Comparison of ENCODE assay signal across 29 cellular contexts in the genomic region with DNA sequence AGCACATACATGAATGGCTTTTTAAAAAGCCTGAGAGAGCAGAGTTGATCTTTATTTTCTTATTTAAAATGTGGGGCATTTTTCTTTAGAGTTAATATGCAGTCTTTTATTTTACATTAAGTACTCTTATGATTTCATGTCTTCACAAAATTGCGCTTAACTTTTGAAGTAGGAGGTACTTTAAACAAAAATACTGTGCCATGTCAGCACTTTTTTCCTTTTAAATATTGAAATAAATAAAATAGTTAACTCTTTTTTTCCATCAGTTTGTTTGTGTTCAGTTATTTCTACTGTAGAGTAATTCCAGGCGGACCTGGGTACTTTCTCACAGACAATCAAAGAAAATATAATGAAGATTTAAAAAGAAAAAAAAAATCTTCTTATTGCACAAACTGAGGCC.
"Had no signal": no experiment of that assay in that cellular context is flagged by ENCODE, and none has a peak within 500 bp of the region (broad histone marks: within the 10 kb centered on the region; RNA-seq: fewer than 3 reads in every experiment).

No MANE protein-coding gene starts in this region.

- H3K27ac ChIP-seq: left lung, lower lobe of right lung, ovary, right atrium auricular region, skin epidermis, spleen, suprapubic skin, thoracic aorta, tibial artery, upper lobe of right lung had no signal

- H3K36me3 ChIP-seq: left lung, lower lobe of right lung, ovary, spleen, suprapubic skin, thoracic aorta, tibial artery, upper lobe of right lung had no signal

- H3K4me1 ChIP-seq: left lung, lower lobe of right lung, spleen, suprapubic skin, tibial artery, upper lobe of right lung had no signal

- FAIRE-seq: islet of Langerhans, kidney, urothelium cell line had no signal

- H3K4me3 Mint-ChIP-seq: mesothelial cell of epicardium; natural killer cell; nephron progenitor cell; stimulated activated effector memory CD8-positive, alpha-beta T cell treated with anti-CD3 and anti-CD28 coated beads, Interleukin-12 subunit alpha, Interleukin-12 subunit beta, amount 100 ng/mL, for 72 hours; stimulated activated naive CD8-positive, alpha-beta T cell treated with anti-CD3 and anti-CD28 coated beads, Interleukin-15, Interleukin-2, amounts not matched to agents 100 ng/mL and 50 ng/mL, for 24 hours had no signal

- ATAC-seq: left colon; left lung; lower lobe of right lung; natural killer cell; sciatic nerve; stimulated activated effector memory CD8-positive, alpha-beta T cell treated with anti-CD3 and anti-CD28 coated beads, Interleukin-12 subunit alpha, Interleukin-12 subunit beta, amount 100 ng/mL, for 72 hours; upper lobe of right lung had no signal

- H3K27ac Mint-ChIP-seq: immature natural killer cell; mesothelial cell of epicardium; natural killer cell; progenitor cell of endocrine pancreas; stimulated activated effector memory CD8-positive, alpha-beta T cell treated with anti-CD3 and anti-CD28 coated beads, Interleukin-12 subunit alpha, Interleukin-12 subunit beta, amount 100 ng/mL, for 72 hours; stimulated activated naive CD8-positive, alpha-beta T cell treated with anti-CD3 and anti-CD28 coated beads, Interleukin-15, Interleukin-2, amounts not matched to agents 100 ng/mL and 50 ng/mL, for 24 hours had no signal

- H3K4me1 Mint-ChIP-seq: natural killer cell had no signal

- H3K27me3 Mint-ChIP-seq: naive B cell; stimulated activated naive CD8-positive, alpha-beta T cell treated with anti-CD3 and anti-CD28 coated beads, Interleukin-15, Interleukin-2, amounts not matched to agents 100 ng/mL and 50 ng/mL, for 24 hours had no signal

- DNase-seq: hypothalamus; immature natural killer cell; kidney; left colon; left lung; lower lobe of right lung; mammary epithelial cell; mesendoderm; naive B cell; natural killer cell; nephron progenitor cell; ovary; spleen; stimulated activated CD4-positive, alpha-beta T cell treated with anti-CD3 and anti-CD28 coated beads, Interleukin-4, amount 100 ng/mL, for 24 hours; stimulated activated naive CD4-positive, alpha-beta T cell; tibial artery; trophoblast cell; upper lobe of right lung had no signal

- H3K36me3 Mint-ChIP-seq: mesothelial cell of epicardium; natural killer cell; stimulated activated effector memory CD8-positive, alpha-beta T cell treated with anti-CD3 and anti-CD28 coated beads, Interleukin-12 subunit alpha, Interleukin-12 subunit beta, amount 100 ng/mL, for 72 hours had no signal

- H3K9me3 ChIP-seq: left lung, lower lobe of right lung, ovary, right atrium auricular region, spleen, suprapubic skin, thoracic aorta, tibial artery, upper lobe of right lung had no signal

- H3K27me3 ChIP-seq: left lung, ovary, right atrium auricular region, spleen, suprapubic skin, tibial artery, upper lobe of right lung had no signal

- H3K9me3 Mint-ChIP-seq: immature natural killer cell; mesothelial cell of epicardium; natural killer cell; nephron progenitor cell; stimulated activated effector memory CD8-positive, alpha-beta T cell treated with anti-CD3 and anti-CD28 coated beads, Interleukin-12 subunit alpha, Interleukin-12 subunit beta, amount 100 ng/mL, for 72 hours; stimulated activated naive CD8-positive, alpha-beta T cell treated with anti-CD3 and anti-CD28 coated beads, Interleukin-15, Interleukin-2, amounts not matched to agents 100 ng/mL and 50 ng/mL, for 24 hours had no signal

- H3K4me3 ChIP-seq: left lung, lower lobe of right lung, ovary, right atrium auricular region, skin epidermis, spleen, suprapubic skin, thoracic aorta, tibial artery, upper lobe of right lung had no signal
